In the genomic region with DNA sequence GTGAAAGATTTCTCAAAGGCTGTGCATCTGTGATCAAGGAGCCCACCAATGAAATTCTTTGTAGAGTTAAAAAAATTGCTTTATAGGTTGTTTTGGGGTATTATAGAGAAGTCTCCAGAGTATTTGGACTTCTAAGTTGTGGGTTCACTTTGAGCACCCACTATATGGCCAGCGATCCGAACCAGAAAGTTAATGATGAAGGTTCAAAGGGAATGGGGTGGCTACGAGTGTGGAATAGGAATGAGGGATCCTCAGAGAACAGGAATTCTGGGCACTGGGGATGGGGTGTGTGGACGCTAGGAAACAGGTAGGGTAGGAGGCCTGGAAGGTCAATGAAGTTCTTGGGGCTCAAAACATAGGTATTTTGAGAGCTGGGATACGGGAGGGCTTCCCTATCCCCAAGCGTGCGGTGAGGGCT, we compare ENCODE assay signal across 8 cellular contexts. TPM values are rescaled to one million over a fixed set of nuclear protein-coding genes. Genes with fewer than 3 reads are reported as not detected.
DNase-seq lines count a peak whose midpoint lies in the region; ATAC-seq and TF ChIP-seq lines count a peak whose summit lies in the region.

No MANE protein-coding gene starts in this region.

- no peak overlapping the region for H2AFZ ChIP-seq in OCI-LY1 (ENCODE audit: low read length)
- peak overlapping the region; percentile 87 for H2AFZ ChIP-seq in neuronal stem cell (ENCODE audit: low read length)

- 11 to 21% methylated on average over 5 to 7 of the region's 7 CpGs for WGBS in endodermal cell (ENCODE audit: insufficient coverage in 1 of 2, insufficient read length in 1 of 2), 2 experiments
- no CpG with 5 or more reads among the region's 7 CpGs for WGBS in neuronal stem cell (ENCODE audit: extremely low coverage in 2 of 2, insufficient read length in 2 of 2, insufficient replicate concordance in 1 of 2), 2 donors

- no peaks in the 10 kb centered on the region for H3K9me3 ChIP-seq in CD8-positive, alpha-beta T cell (ENCODE audit: low read length)
- no peaks in the 10 kb centered on the region for H3K9me3 ChIP-seq in OCI-LY1 (ENCODE audit: low read length)
- no peaks in the 10 kb centered on the region for H3K9me3 ChIP-seq in endodermal cell (ENCODE audit: control insufficient read depth, low read length)
- no peaks in the 10 kb centered on the region for H3K9me3 ChIP-seq in neuronal stem cell (replicated peaks in 1 of 2; ENCODE audit: control insufficient read depth in 2 of 2, insufficient read depth in 1 of 2, low read depth in 1 of 2, low read length in 2 of 2)

- peaks cover 32% of the 10 kb centered on the region for H3K4me1 Mint-ChIP-seq in CD8-positive, alpha-beta T cell (ENCODE audit: low read depth)
- H3K4me1 Mint-ChIP-seq in endodermal cell: peaks cover 17% of the 10 kb centered on the region

- H3K23ac ChIP-seq in neuronal stem cell (ENCODE audit: low read depth, low read length, poor library complexity): no peak overlapping the region

- no peaks in the 10 kb centered on the region for H4K20me1 ChIP-seq in OCI-LY1 (ENCODE audit: insufficient read depth, low read length)

- POLR2A ChIA-PET in CD8-positive, alpha-beta T cell (lab: Charles Lee): interaction anchor here (1.7 kb wide), 1 partner anchor 23 kb away, joined by 4 read pairs; no protein-coding TSS in a partner anchor

- H3K27ac ChIP-seq in CD8-positive, alpha-beta T cell (ENCODE audit: low read depth, low read length): peak overlapping the region; percentile 33
- H3K27ac ChIP-seq in OCI-LY1 (ENCODE audit: low read depth, low read length, poor library complexity, severe bottlenecking): peak overlapping the region; percentile 89
- no peak overlapping the region for H3K27ac ChIP-seq in endodermal cell (ENCODE audit: low read depth, low read length)
- H3K27ac ChIP-seq in neuronal stem cell (replicated peaks; ENCODE audit: low read length): no peak overlapping the region

- no peaks in the 10 kb centered on the region for H3K27me3 ChIP-seq in CD8-positive, alpha-beta T cell (ENCODE audit: insufficient read depth, low read length)
- H3K27me3 ChIP-seq in OCI-LY1 (ENCODE audit: insufficient read depth, low read length) (peaks cover 8% of the 10 kb centered on the region), endodermal cell (ENCODE audit: control insufficient read depth, insufficient read depth, low read length, poor library complexity, severe bottlenecking) (no peaks in the 10 kb centered on the region), neuronal stem cell (ENCODE audit: control insufficient read depth in 3 of 3, insufficient read depth in 3 of 3, low read depth in 1 of 3, low read length in 3 of 3) (peaks cover 0 to 34% (median 0%) of the 10 kb centered on the region in 3 experiments)

- no peaks in the 10 kb centered on the region for H3K9me3 Mint-ChIP-seq in CD8-positive, alpha-beta T cell
- H3K9me3 Mint-ChIP-seq in endodermal cell: no peaks in the 10 kb centered on the region

- peak overlapping the region; percentile 40 for H3K4me3 ChIP-seq in CD8-positive, alpha-beta T cell (ENCODE audit: low read depth, low read length)
- H3K4me3 ChIP-seq in OCI-LY1 (ENCODE audit: low read depth, low read length, poor library complexity, severe bottlenecking) (peak overlapping the region; percentile 78), endodermal cell (ENCODE audit: low read length) (peak overlapping the region; percentile 87), neuronal stem cell (ENCODE audit: low read length in 2 of 2) (peak overlapping the region; percentile 87 to 94)

- no peak overlapping the region for H2BK120ac ChIP-seq in neuronal stem cell (ENCODE audit: low read depth, low read length)

- peaks cover 7% of the 10 kb centered on the region for H3K36me3 Mint-ChIP-seq in CD8-positive, alpha-beta T cell
- no peaks in the 10 kb centered on the region for H3K36me3 Mint-ChIP-seq in endodermal cell (ENCODE audit: low read depth)

- H3K79me2 ChIP-seq in OCI-LY1 (ENCODE audit: insufficient read depth, low read length): peaks cover 30% of the 10 kb centered on the region

- H3K14ac ChIP-seq in neuronal stem cell (ENCODE audit: low read length): no peak overlapping the region

- no peak overlapping the region for H3K18ac ChIP-seq in neuronal stem cell (ENCODE audit: low read length)

- H3K4me3 Mint-ChIP-seq in CD8-positive, alpha-beta T cell: peak overlapping the region; percentile 91
- peak overlapping the region; percentile 78 for H3K4me3 Mint-ChIP-seq in endodermal cell

- peak overlapping the region; percentile 85 for H3K27ac Mint-ChIP-seq in CD8-positive, alpha-beta T cell
- peak overlapping the region; percentile 90 for H3K27ac Mint-ChIP-seq in endodermal cell

- H3K79me1 ChIP-seq in neuronal stem cell (ENCODE audit: low read depth, low read length): peaks cover 9% of the 10 kb centered on the region

- no peaks in the 10 kb centered on the region for H3K27me3 Mint-ChIP-seq in CD8-positive, alpha-beta T cell (ENCODE audit: low read depth)
- H3K27me3 Mint-ChIP-seq in endodermal cell (ENCODE audit: insufficient read depth): peaks cover 10% of the 10 kb centered on the region

- no peaks in the 10 kb centered on the region for H3K36me3 ChIP-seq in CD8-positive, alpha-beta T cell (ENCODE audit: insufficient read depth, low read length)
- peaks cover 24% of the 10 kb centered on the region for H3K36me3 ChIP-seq in OCI-LY1 (ENCODE audit: insufficient read depth, low read length)
- H3K36me3 ChIP-seq in endodermal cell (ENCODE audit: control insufficient read depth, insufficient read depth, low read length): no peaks in the 10 kb centered on the region
- peaks cover 7 to 10% of the 10 kb centered on the region in 2 donors for H3K36me3 ChIP-seq in neuronal stem cell (replicated peaks in 1 of 2; ENCODE audit: control insufficient read depth in 2 of 2, insufficient read depth in 2 of 2, low read length in 2 of 2)

- no peak overlapping the region for H2AK5ac ChIP-seq in neuronal stem cell (ENCODE audit: low read depth, low read length)

- peaks cover 9% of the 10 kb centered on the region; the same call in 1 of the 2 replicates for H3F3A ChIP-seq in OCI-LY1 (ENCODE audit: insufficient read depth, low read length)

- H2BK5ac ChIP-seq in neuronal stem cell (ENCODE audit: low read length): no peak overlapping the region

- no peak overlapping the region for H3K4ac ChIP-seq in neuronal stem cell (ENCODE audit: low read length)

- H3K4me1 ChIP-seq in CD8-positive, alpha-beta T cell (ENCODE audit: insufficient read depth, low read length): peaks cover 35% of the 10 kb centered on the region
- H3K4me1 ChIP-seq in OCI-LY1 (ENCODE audit: insufficient read depth, low read length, severe bottlenecking) (peaks cover 57% of the 10 kb centered on the region), endodermal cell (ENCODE audit: control insufficient read depth, insufficient read depth, low read length) (peaks cover 7% of the 10 kb centered on the region), neuronal stem cell (ENCODE audit: control insufficient read depth in 2 of 2, insufficient read depth in 1 of 2, low read depth in 1 of 2, low read length in 2 of 2) (peaks cover 8 to 21% of the 10 kb centered on the region in 2 donors)

- no peak for TF ChIP-seq CTCF in CD8-positive, alpha-beta T cell (IDR thresholded peaks at IDR 0.05)
- TF ChIP-seq CTCF in OCI-LY1 (IDR thresholded peaks at IDR 0.05; ENCODE audit: low read length) (no peak), endodermal cell (conservative IDR thresholded peaks at IDR 0.05) (no peak)

- DNase-seq in CD8-positive, alpha-beta T cell: no peak
- no peak for DNase-seq in endodermal cell
- DNase-seq in neuronal stem cell (ENCODE audit: low spot score): no peak
- no peak for DNase-seq in NCI-H748 treated with DMSO at 0.1 percent for 48 hours (lab: John Stamatoyannopoulos, UW)
- no peak for DNase-seq in head of caudate nucleus
- DNase-seq in SIG-M5 treated with dmso at 0.1 percent for 504 hours (lab: John Stamatoyannopoulos, UW; ENCODE audit: unreplicated experiment): no peak

- H3K9ac ChIP-seq in OCI-LY1 (ENCODE audit: low read length) (peak overlapping the region; percentile 74), endodermal cell (ENCODE audit: extremely low read depth, low read length, poor library complexity, severe bottlenecking) (no peak overlapping the region), neuronal stem cell (ENCODE audit: low read depth, low read length, poor library complexity) (no peak overlapping the region)

- no peak for ATAC-seq in CD8-positive, alpha-beta T cell
- no peak for ATAC-seq in HG03159 (IDR thresholded peaks at IDR 0.05; ENCODE audit: unreplicated experiment)

- intact Hi-C loops in CD8-positive, alpha-beta T cell (cut with DNase I, micrococcal nuclease): loop anchor here (1.0 to 10.0 kb wide), 11 partner anchors 23 to 1010 kb away; a partner anchor contains a TSS
- intact Hi-C loops in head of caudate nucleus (cut with DNase I): loop anchor here (10.0 kb wide), 1 partner anchor 130 kb away; a partner anchor contains a TSS

- no peak overlapping the region for H4K91ac ChIP-seq in neuronal stem cell (ENCODE audit: low read depth, low read length, poor library complexity)

- H4K8ac ChIP-seq in neuronal stem cell (ENCODE audit: low read depth, low read length): no peak overlapping the region

- H2BK12ac ChIP-seq in neuronal stem cell (ENCODE audit: low read length): no peak overlapping the region

- CTCF ChIA-PET in CD8-positive, alpha-beta T cell (lab: Charles Lee): no interaction called here

- H3K4me2 ChIP-seq in OCI-LY1 (ENCODE audit: low read length) (peak overlapping the region; percentile 84), neuronal stem cell (ENCODE audit: insufficient read depth, low read length, poor library complexity, severe bottlenecking) (peak overlapping the region; percentile 72)

- H3K9me2 ChIP-seq in OCI-LY1 (ENCODE audit: low read depth, low read length): no peaks in the 10 kb centered on the region

- H2BK15ac ChIP-seq in neuronal stem cell (ENCODE audit: low read length): no peak overlapping the region

RNA-seq across cellular contexts. Expression of a gene that starts 0.8 kb away (rescaled TPM):
- total RNA-seq in CD8-positive, alpha-beta T cell: 10 to 100 TPM; 13.8 to 14.2 TPM
- total RNA-seq in endodermal cell: 10 to 100 TPM; 22.0 to 26.3 TPM
- polyA plus RNA-seq in endodermal cell (2013, experiment 1 of 2): 29.8 TPM
- polyA plus RNA-seq in endodermal cell (2013, experiment 2 of 2): 26.3 TPM
- polyA plus RNA-seq in neuronal stem cell (2013, experiment 1 of 2): 11.3 TPM
- polyA plus RNA-seq in neuronal stem cell (2013, experiment 2 of 2): 11.5 TPM

RNA-seq across cellular contexts. Expression of a gene that starts 39.9 kb away (rescaled TPM):
- total RNA-seq in CD8-positive, alpha-beta T cell: under 1 TPM; 0.14 to 0.17 TPM
- total RNA-seq in endodermal cell: not detected
- polyA plus RNA-seq in endodermal cell (2013, experiment 1 of 2): 0.11 TPM
- not detected for polyA plus RNA-seq in endodermal cell (2013, experiment 2 of 2)
- polyA plus RNA-seq in neuronal stem cell (2013, experiment 1 of 2): not detected
- polyA plus RNA-seq in neuronal stem cell (2013, experiment 2 of 2): not detected

RNA-seq across cellular contexts. Expression of a gene that starts 59.1 kb away (rescaled TPM):
- total RNA-seq in CD8-positive, alpha-beta T cell: under 1 TPM; 0.03 to 0.11 TPM
- total RNA-seq in endodermal cell: under 1 TPM; 0.04 to 0.09 TPM
- polyA plus RNA-seq in endodermal cell (2013, experiment 1 of 2): 0.04 TPM
- polyA plus RNA-seq in endodermal cell (2013, experiment 2 of 2): 0.04 TPM
- 0.08 TPM for polyA plus RNA-seq in neuronal stem cell (2013, experiment 1 of 2)
- polyA plus RNA-seq in neuronal stem cell (2013, experiment 2 of 2): 0.08 TPM

Comparison
In these comparisons a context has a peak if more than half of its experiments do, and no peak if none do; other contexts are left out.
1. H3K27ac ChIP-seq: peak in CD8-positive, alpha-beta T cell (single experiment) and OCI-LY1 (single experiment); none in endodermal cell (single experiment) and neuronal stem cell (single experiment).
2. H3K4me3 ChIP-seq: peak in every context shown above with its lines; median percentile 90 in neuronal stem cell; 87 in endodermal cell; 78 in OCI-LY1; 40 in CD8-positive, alpha-beta T cell.